12 cellular contexts compared by ENCODE assay signal in the genomic region with DNA sequence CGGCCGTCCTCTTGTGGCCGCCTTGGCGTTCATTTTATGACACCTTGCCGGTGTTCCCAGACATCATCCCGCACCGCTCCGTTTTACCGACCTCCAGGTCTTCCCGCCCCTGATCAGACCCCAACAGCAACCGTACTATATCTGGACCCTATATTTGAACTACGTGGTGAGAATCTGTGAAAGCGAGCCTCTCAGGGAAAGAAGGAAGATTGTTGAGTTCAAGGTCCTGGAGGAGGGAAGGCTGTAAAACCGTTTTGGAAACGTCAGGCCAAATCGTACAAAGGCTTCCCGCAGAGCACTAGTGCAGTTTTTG. TPM values are rescaled to one million over a fixed set of nuclear protein-coding genes. Genes with fewer than 3 reads are reported as not detected.
DNase-seq lines count a peak whose midpoint lies in the region; ATAC-seq, FAIRE-seq and TF ChIP-seq lines count a peak whose summit lies in the region.
"Had no signal": no experiment of that assay in that cellular context is flagged by ENCODE, and none has a peak within 500 bp of the region (broad histone marks: within the 10 kb centered on the region; RNA-seq: fewer than 3 reads in every experiment).

No MANE protein-coding gene starts in this region.

- no peak for TF ChIP-seq EP300 in A549 (IDR thresholded peaks at IDR 0.05)

- H3K4me1 ChIP-seq in A549, result peaks cover 6% of the 10 kb centered on the region; the same call in 1 of the 3 replicates

- DNase-seq in A549 (ENCODE audit: low read depth in 1 of 2, low spot score in 1 of 2) (no peak), brain microvascular endothelial cell (no peak), natural killer cell (no peak), DMS53 (lab: John Stamatoyannopoulos, UW) (no peak), NCI-H774 (lab: John Stamatoyannopoulos, UW) (no peak)
- DNase-seq in stimulated activated CD4-positive, alpha-beta T cell treated with anti-CD3 and anti-CD28 coated beads, Interleukin-4, amount 100 ng/mL, for 4 hours, result no peak
- DNase-seq: GM23248 had no signal

- TF ChIP-seq POLR2A in A549 (IDR thresholded peaks at IDR 0.05; ENCODE audit: low read length) (no peak), GM18505 (IDR thresholded peaks at IDR 0.05; ENCODE audit: borderline replicate concordance, extremely low read depth, insufficient read depth, insufficient read length) (no peak)

- 61% methylated on average over 17 of the region's 17 CpGs for WGBS in A549 (ENCODE audit: missing lambda C conversion rate)

- TF ChIP-seq CTCF in A549 (IDR thresholded peaks at IDR 0.05) (no peak), GM12875 (IDR thresholded peaks at IDR 0.05; ENCODE audit: borderline replicate concordance, insufficient read depth, low read depth, low read length) (no peak), brain microvascular endothelial cell (IDR thresholded peaks at IDR 0.05; ENCODE audit: low read depth, low read length, missing control alignments) (no peak), natural killer cell (IDR thresholded peaks at IDR 0.05) (no peak)

- in situ Hi-C loops in brain microvascular endothelial cell (cut with HindIII; ENCODE audit: low pct_ligation_motif_present, low sequenced_read_pairs), result no loop called here

- peaks cover 49 to 57% of the 10 kb centered on the region in 2 donors for H3K27me3 Mint-ChIP-seq in natural killer cell (ENCODE audit: low read depth in 2 of 2)

- POLR2A ChIA-PET in A549 (lab: Yijun Ruan, JAX), result no interaction called here

- no peaks in the 10 kb centered on the region for H3K9me3 ChIP-seq in A549

- CTCF ChIA-PET in A549 (lab: Yijun Ruan, JAX), result no interaction called here

- H3K4me3 Mint-ChIP-seq in natural killer cell, result peak overlapping the region; percentile 55

- H3K27me3 ChIP-seq in brain microvascular endothelial cell (replicated peaks), result no peaks in the 10 kb centered on the region

- peak overlapping the region; percentile 95; the same call in 1 of the 3 replicates for H3K4me2 ChIP-seq in A549

- peaks cover 4 to 12% of the 10 kb centered on the region in 2 donors for H3K4me1 Mint-ChIP-seq in natural killer cell

- no peak for FAIRE-seq in A549 (lab: Jason Lieb, UNC)

- intact Hi-C loops in natural killer cell (cut with micrococcal nuclease), result no loop called here

- TF ChIP-seq RAD21 in A549 (conservative IDR thresholded peaks at IDR 0.05 in 1 of 2, IDR thresholded peaks at IDR 0.05 in 1 of 2), result no peak

- H3K27ac ChIP-seq in A549 (no peak overlapping the region), brain microvascular endothelial cell (no peak overlapping the region)
- H3K27ac ChIP-seq: GM23248, HL-60 had no signal

- H3K36me3 ChIP-seq in brain microvascular endothelial cell (replicated peaks), result no peaks in the 10 kb centered on the region

- H3K36me3 Mint-ChIP-seq in natural killer cell, result no peaks in the 10 kb centered on the region

- H3K9me3 Mint-ChIP-seq in natural killer cell, result no peaks in the 10 kb centered on the region

- H3K4me3 ChIP-seq in A549 (no peak overlapping the region; the same call in 2 of the 3 replicates), GM12875 (ENCODE audit: low read depth, low read length) (peak overlapping the region; percentile 83), brain microvascular endothelial cell (ENCODE audit: low read depth, low read length) (peak overlapping the region; percentile 59)
- H3K4me3 ChIP-seq: GM23248 had no signal

- ATAC-seq in A549, result no peak
- ATAC-seq in natural killer cell, result no peak
- ATAC-seq in GM18505 (IDR thresholded peaks at IDR 0.05; ENCODE audit: unreplicated experiment), result no peak
- ATAC-seq: activated CD4-positive, CD25-positive, alpha-beta regulatory T cell treated with anti-CD3 and anti-CD28 coated beads, Interleukin-2, amount 50 U/mL, for 24 hours; Panc1 had no signal

- H3K27ac Mint-ChIP-seq in natural killer cell, result no peak overlapping the region

TF ChIP-seq in A549, 52 proteins besides CTCF, POLR2A, EP300 and RAD21:
- TF ChIP-seq ZFP36 (IDR thresholded peaks at IDR 0.05; ENCODE audit: borderline replicate concordance, partially characterized antibody) (no peak), HDAC2 (IDR thresholded peaks at IDR 0.05) (no peak), MAFK (IDR thresholded peaks at IDR 0.05; ENCODE audit: partially characterized antibody) (no peak)
- TF ChIP-seq, protein P1, sequence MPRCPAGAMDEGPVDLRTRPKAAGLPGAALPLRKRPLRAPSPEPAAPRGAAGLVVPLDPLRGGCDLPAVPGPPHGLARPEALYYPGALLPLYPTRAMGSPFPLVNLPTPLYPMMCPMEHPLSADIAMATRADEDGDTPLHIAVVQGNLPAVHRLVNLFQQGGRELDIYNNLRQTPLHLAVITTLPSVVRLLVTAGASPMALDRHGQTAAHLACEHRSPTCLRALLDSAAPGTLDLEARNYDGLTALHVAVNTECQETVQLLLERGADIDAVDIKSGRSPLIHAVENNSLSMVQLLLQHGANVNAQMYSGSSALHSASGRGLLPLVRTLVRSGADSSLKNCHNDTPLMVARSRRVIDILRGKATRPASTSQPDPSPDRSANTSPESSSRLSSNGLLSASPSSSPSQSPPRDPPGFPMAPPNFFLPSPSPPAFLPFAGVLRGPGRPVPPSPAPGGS (IDR thresholded peaks at IDR 0.05), result no peak

RNA-seq across cellular contexts. Expression of a gene that starts 1.4 kb away (rescaled TPM):
- 0.05 and 0.06 TPM in 2 replicates for polyA plus RNA-seq in A549 (2011; rRNA removed)
- 0.04 and 0.06 TPM in 2 replicates for polyA plus RNA-seq in A549 (2012; cell fraction: cytosol; rRNA removed)
- polyA plus RNA-seq in A549 (2012; cell fraction: nucleus; rRNA removed), result 0.07 and 0.84 TPM in 2 replicates
- polyA plus RNA-seq in A549 (2017; fragmentation: RNase III; extraction: RNeasy Plus Mini Kit Qiagen cat#74134 plus additional on column Dnase treatment), result 0.72 to 0.79 TPM (median 0.79 TPM) in 3 replicates
- polyA minus RNA-seq in A549 (2011; rRNA and poly(A)+ RNA removed), result 0.45 TPM in 1 of 2 replicates, not detected in the other
- not detected for total RNA-seq in natural killer cell
- total RNA-seq: GM23248 had no signal
- polyA plus RNA-seq: GM23248 had no signal
